8 cellular contexts compared by ENCODE assay signal in the genomic region with DNA sequence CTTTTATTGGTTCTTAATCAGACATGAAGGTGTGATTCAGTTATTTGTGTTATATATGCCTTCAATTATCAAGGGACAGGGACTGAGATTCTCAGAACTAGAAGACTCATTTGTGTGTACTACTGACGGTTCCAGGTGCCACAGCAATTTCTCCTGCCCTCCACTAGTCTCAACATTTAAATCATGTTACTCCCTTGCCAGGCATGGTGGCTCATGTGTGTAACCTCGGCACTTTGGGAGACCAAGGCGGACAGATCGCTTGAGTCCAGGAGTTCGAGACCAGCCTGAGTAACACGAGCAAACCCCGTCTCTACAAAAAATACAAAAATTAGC. TPM values are rescaled to one million over a fixed set of nuclear protein-coding genes. Genes with fewer than 3 reads are reported as not detected.
A peak's percentile ranks its signal among the peaks of the same experiment; 100 is the strongest.
DNase-seq lines count a peak whose midpoint lies in the region; ATAC-seq, FAIRE-seq and TF ChIP-seq lines count a peak whose summit lies in the region.

No MANE protein-coding gene starts in this region.

- H3K36me3 ChIP-seq in SK-N-SH (replicated peaks in 1 of 2; ENCODE audit: control insufficient read depth in 1 of 2, insufficient read depth in 2 of 2, low read length in 1 of 2) (peaks cover 15 to 19% of the 10 kb centered on the region in 2 experiments), iPS-18a (ENCODE audit: control insufficient read depth, low read depth, low read length) (peaks cover 22% of the 10 kb centered on the region), stomach (peaks cover 6 to 16% (median 13%) of the 10 kb centered on the region in 4 donors)

- no peak for TF ChIP-seq RAD21 in SK-N-SH (IDR thresholded peaks at IDR 0.05; ENCODE audit: low read length)

- peaks cover 55% of the 10 kb centered on the region for H3K4me1 Mint-ChIP-seq in activated B cell treated with CpG ODN at 0.5 μM for 24 hours

- peaks cover 26% of the 10 kb centered on the region for H3K36me3 Mint-ChIP-seq in activated B cell treated with CpG ODN at 0.5 μM for 24 hours (ENCODE audit: low read depth)

- H3F3A ChIP-seq in SK-N-SH (replicated peaks; ENCODE audit: insufficient read depth) = no peaks in the 10 kb centered on the region

- WGBS in SK-N-SH (ENCODE audit: low lambda C conversion rate) = 94% methylated on average over 7 of the region's 7 CpGs
- WGBS in stomach, 5 donors = 77 to 87% (median 80%) methylated on average over 7 of the region's 7 CpGs

- no peak for DNase-seq in SK-N-SH
- DNase-seq in activated B cell treated with CpG ODN at 0.5 μM for 24 hours = no peak
- no peak for DNase-seq in stomach
- DNase-seq in inferior parietal cortex (ENCODE audit: extremely low spot score) = no peak
- DNase-seq in SIG-M5 treated with dmso at 0.1 percent for 504 hours (lab: John Stamatoyannopoulos, UW; ENCODE audit: unreplicated experiment) = no peak
- DNase-seq in H54 (ENCODE audit: insufficient read length, low spot score) = no peak

- no peaks in the 10 kb centered on the region for H3K9me3 ChIP-seq in SK-N-SH
- H3K9me3 ChIP-seq in iPS-18a (ENCODE audit: control insufficient read depth, low read depth, low read length) = no peaks in the 10 kb centered on the region
- H3K9me3 ChIP-seq in stomach = no peaks in the 10 kb centered on the region

- no peak for FAIRE-seq in H54 (lab: Jason Lieb, UNC)

- no peak for ATAC-seq in SK-N-SH treated with all-trans-retinoic acid at 6 μM for 48 hours
- ATAC-seq in activated B cell treated with CpG ODN at 0.5 μM for 24 hours (ENCODE audit: low read depth) = no peak

- TF ChIP-seq CTCF in SK-N-SH (IDR thresholded peaks at IDR 0.05) (no peak), activated B cell treated with CpG ODN at 0.5 μM for 24 hours (IDR thresholded peaks at IDR 0.05) (no peak), stomach (IDR thresholded peaks at IDR 0.05) (no peak)

- TF ChIP-seq POLR2A in stomach (IDR thresholded peaks at IDR 0.05) = no peak
- TF ChIP-seq POLR2A in H54 (IDR thresholded peaks at IDR 0.05; ENCODE audit: low read depth, low read length) = no peak

- intact Hi-C loops in activated B cell treated with CpG ODN at 0.5 μM for 24 hours (cut with micrococcal nuclease) (loop anchor here (5.0 to 10.0 kb wide), 3 partner anchors 435 to 1995 kb away; no protein-coding TSS in a partner anchor), stomach (cut with DNase I; ENCODE audit: low total_unique reads) (no loop called here)

- H3K4me3 Mint-ChIP-seq in activated B cell treated with CpG ODN at 0.5 μM for 24 hours = peak overlapping the region; percentile 99

- no peaks in the 10 kb centered on the region for H4K20me1 ChIP-seq in SK-N-SH (ENCODE audit: insufficient read depth)

- no peaks in the 10 kb centered on the region for H3K9me3 Mint-ChIP-seq in activated B cell treated with CpG ODN at 0.5 μM for 24 hours

- POLR2A ChIA-PET in SK-N-SH (lab: Yijun Ruan, JAX) = no interaction called here
- POLR2A ChIA-PET in activated B cell treated with CpG ODN at 0.5 μM for 24 hours (lab: Charles Lee) = interaction anchor here (1.3 kb wide), 1 partner anchor 25 kb away, joined by 3 read pairs; no protein-coding TSS in a partner anchor

- peak overlapping the region; percentile 84 for H3K4me2 ChIP-seq in SK-N-SH

- H3K27me3 Mint-ChIP-seq in activated B cell treated with CpG ODN at 0.5 μM for 24 hours = no peaks in the 10 kb centered on the region

- CTCF ChIA-PET in SK-N-SH (lab: Yijun Ruan, JAX) = interaction anchor here (1.1 to 1.7 kb wide), 3 partner anchors 55 to 144 kb away, joined by 3 to 6 read pairs (median 4); no protein-coding TSS in a partner anchor
- CTCF ChIA-PET in activated B cell treated with CpG ODN at 0.5 μM for 24 hours (lab: Charles Lee) = no interaction called here

- H3K4me1 ChIP-seq in SK-N-SH (ENCODE audit: control insufficient read depth in 1 of 2, insufficient read depth in 2 of 2, low read depth in 1 of 2, low read length in 1 of 2) (peaks cover 0 to 4% of the 10 kb centered on the region in 2 experiments; a peak in 1 of 4 replicates), iPS-18a (ENCODE audit: control insufficient read depth, low read depth, low read length) (peaks cover 13% of the 10 kb centered on the region), stomach (peaks cover 34 to 58% (median 46%) of the 10 kb centered on the region in 4 donors)

- TF ChIP-seq EP300 in SK-N-SH (IDR thresholded peaks at IDR 0.05; ENCODE audit: borderline replicate concordance in 1 of 2, low read depth in 1 of 2, low read length in 1 of 2) (no peak), stomach (IDR thresholded peaks at IDR 0.05) (no peak)

- peak overlapping the region; percentile 98 for H3K27ac Mint-ChIP-seq in activated B cell treated with CpG ODN at 0.5 μM for 24 hours

- H3K4me3 ChIP-seq in SK-N-SH (ENCODE audit: low read depth in 2 of 2, low read length in 1 of 2) = peak overlapping the region; percentile 75 to 78
- H3K4me3 ChIP-seq in iPS-18a (ENCODE audit: low read length) = peak overlapping the region; percentile 83
- peak overlapping the region in 3 of 4 donors; percentile 63 to 85 (median 79) for H3K4me3 ChIP-seq in stomach

- H3K27ac ChIP-seq in SK-N-SH (ENCODE audit: low read depth in 2 of 2, low read length in 1 of 2) (0 out of 4 replicates have a peak overlapping the region, but pooled peaks of 1 of the 2 experiments have one; percentile 73), iPS-18a (ENCODE audit: low read length) (no peak overlapping the region), stomach (peak overlapping the region; percentile 30 to 99 (median 90))

- no peaks in the 10 kb centered on the region for H3K9me2 ChIP-seq in SK-N-SH

- peaks cover 30% of the 10 kb centered on the region for H3K79me2 ChIP-seq in SK-N-SH (ENCODE audit: insufficient read depth)

- H3K27me3 ChIP-seq in SK-N-SH (ENCODE audit: insufficient read depth) (peaks cover 13% of the 10 kb centered on the region; the same call in 1 of the 2 replicates), iPS-18a (ENCODE audit: control insufficient read depth, insufficient read depth, low read length) (no peaks in the 10 kb centered on the region), stomach (no peaks in the 10 kb centered on the region)

- peak overlapping the region; percentile 69; the same call in 1 of the 2 replicates for H2AFZ ChIP-seq in SK-N-SH (ENCODE audit: low read depth)

- peak overlapping the region; percentile 87; the same call in 1 of the 2 replicates for H3K9ac ChIP-seq in SK-N-SH
- H3K9ac ChIP-seq in iPS-18a (ENCODE audit: low read length) = peak overlapping the region; percentile 90

TF ChIP-seq in SK-N-SH, 30 proteins besides CTCF, POLR2A, EP300 and RAD21 (continues in another document):
- TF ChIP-seq GATA2 (CRISPR knock-in tag; IDR thresholded peaks at IDR 0.05) (no peak), JUND (IDR thresholded peaks at IDR 0.05) (no peak), RCOR1 (IDR thresholded peaks at IDR 0.05; ENCODE audit: low read length) (no peak)
- TF ChIP-seq, protein P1, sequence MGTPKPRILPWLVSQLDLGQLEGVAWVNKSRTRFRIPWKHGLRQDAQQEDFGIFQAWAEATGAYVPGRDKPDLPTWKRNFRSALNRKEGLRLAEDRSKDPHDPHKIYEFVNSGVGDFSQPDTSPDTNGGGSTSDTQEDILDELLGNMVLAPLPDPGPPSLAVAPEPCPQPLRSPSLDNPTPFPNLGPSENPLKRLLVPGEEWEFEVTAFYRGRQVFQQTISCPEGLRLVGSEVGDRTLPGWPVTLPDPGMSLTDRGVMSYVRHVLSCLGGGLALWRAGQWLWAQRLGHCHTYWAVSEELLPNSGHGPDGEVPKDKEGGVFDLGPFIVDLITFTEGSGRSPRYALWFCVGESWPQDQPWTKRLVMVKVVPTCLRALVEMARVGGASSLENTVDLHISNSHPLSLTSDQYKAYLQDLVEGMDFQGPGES (IDR thresholded peaks at IDR 0.05; ENCODE audit: low read depth, low read length) = no peak

TF ChIP-seq in SK-N-SH treated with all-trans-retinoic acid at 6 μM for 48 hours, 23 proteins besides CTCF, POLR2A, EP300 and RAD21 (continues in another document):
- TF ChIP-seq GLIS3 (CRISPR knock-in tag; IDR thresholded peaks at IDR 0.05) (no peak), ARNTL (CRISPR knock-in tag; IDR thresholded peaks at IDR 0.05; ENCODE audit: borderline replicate concordance, low read depth) (no peak), SNAI2 (CRISPR knock-in tag; IDR thresholded peaks at IDR 0.05) (no peak), ZNF565 (CRISPR knock-in tag; conservative IDR thresholded peaks at IDR 0.05; ENCODE audit: low read depth) (no peak), ZC3H10 (CRISPR knock-in tag; IDR thresholded peaks at IDR 0.05) (no peak)
- TF ChIP-seq, protein P2, sequence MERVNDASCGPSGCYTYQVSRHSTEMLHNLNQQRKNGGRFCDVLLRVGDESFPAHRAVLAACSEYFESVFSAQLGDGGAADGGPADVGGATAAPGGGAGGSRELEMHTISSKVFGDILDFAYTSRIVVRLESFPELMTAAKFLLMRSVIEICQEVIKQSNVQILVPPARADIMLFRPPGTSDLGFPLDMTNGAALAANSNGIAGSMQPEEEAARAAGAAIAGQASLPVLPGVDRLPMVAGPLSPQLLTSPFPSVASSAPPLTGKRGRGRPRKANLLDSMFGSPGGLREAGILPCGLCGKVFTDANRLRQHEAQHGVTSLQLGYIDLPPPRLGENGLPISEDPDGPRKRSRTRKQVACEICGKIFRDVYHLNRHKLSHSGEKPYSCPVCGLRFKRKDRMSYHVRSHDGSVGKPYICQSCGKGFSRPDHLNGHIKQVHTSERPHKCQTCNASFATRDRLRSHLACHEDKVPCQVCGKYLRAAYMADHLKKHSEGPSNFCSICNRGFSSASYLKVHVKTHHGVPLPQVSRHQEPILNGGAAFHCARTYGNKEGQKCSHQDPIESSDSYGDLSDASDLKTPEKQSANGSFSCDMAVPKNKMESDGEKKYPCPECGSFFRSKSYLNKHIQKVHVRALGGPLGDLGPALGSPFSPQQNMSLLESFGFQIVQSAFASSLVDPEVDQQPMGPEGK (CRISPR knock-in tag; IDR thresholded peaks at IDR 0.05; ENCODE audit: borderline replicate concordance) = no peak

RNA-seq across cellular contexts. Expression of a gene that starts 1.1 kb away (rescaled TPM):
- polyA plus RNA-seq in SK-N-SH (2012; rRNA removed) (78.5 and 84.9 TPM in 2 replicates), stomach (100 to 1,000 TPM in 2 of 3 donors, 10 to 100 TPM in 1; 87.5 to 132 (median 110) TPM)
- polyA plus RNA-seq in SK-N-SH (2012; cell fraction: cytosol; rRNA removed) = 67.8 and 70.5 TPM in 2 replicates
- 99.2 and 102 TPM in 2 replicates for polyA plus RNA-seq in SK-N-SH (2012; cell fraction: nucleus; rRNA removed)
- total RNA-seq in activated B cell treated with CpG ODN at 0.5 μM for 24 hours (193 and 208 TPM in 2 replicates), stomach (100 to 1,000 TPM in 4 of 5 donors, 10 to 100 TPM in 1; 12.8 to 204 (median 115) TPM)

RNA-seq across cellular contexts. Expression of a gene that starts 37.0 kb away (rescaled TPM):
- polyA plus RNA-seq in SK-N-SH (2012; rRNA removed) (not detected in 2 replicates), stomach (under 1 TPM in 2 of 3 donors, not detected in 1; 0.13 to 0.50 TPM)
- not detected in 2 replicates for polyA plus RNA-seq in SK-N-SH (2012; cell fraction: cytosol; rRNA removed)
- polyA plus RNA-seq in SK-N-SH (2012; cell fraction: nucleus; rRNA removed) = not detected in 2 replicates
- total RNA-seq in activated B cell treated with CpG ODN at 0.5 μM for 24 hours (0.15 and 0.33 TPM in 2 replicates), stomach (under 1 TPM in 1 of 5 donors, not detected in 4; 0.72 TPM)

RNA-seq across cellular contexts. Expression of a gene that starts 40.2 kb away (rescaled TPM):
- polyA plus RNA-seq in SK-N-SH (2012; rRNA removed) (not detected in 2 replicates), stomach (1 to 10 TPM in 2 of 3 donors, under 1 TPM in 1; 0.55 to 2.3 (median 1.8) TPM)
- not detected in 2 replicates for polyA plus RNA-seq in SK-N-SH (2012; cell fraction: cytosol; rRNA removed)
- not detected in 2 replicates for polyA plus RNA-seq in SK-N-SH (2012; cell fraction: nucleus; rRNA removed)
- total RNA-seq in activated B cell treated with CpG ODN at 0.5 μM for 24 hours (not detected in 2 replicates), stomach (1 to 10 TPM in 2 of 5 donors, not detected in 3; 1.8 to 2.3 TPM)
